Comparison of ENCODE assay signal across 8 cellular contexts in genomic region chr7:75916259-75916658, GRCh38. TPM values are rescaled to one million over a fixed set of nuclear protein-coding genes. Genes with fewer than 3 reads are reported as not detected.
DNase-seq lines count a peak whose midpoint lies in the region; ATAC-seq, FAIRE-seq and TF ChIP-seq lines count a peak whose summit lies in the region.

No MANE protein-coding gene starts in this region.

- CTCF ChIA-PET in activated CD4-positive, alpha-beta T cell treated with anti-CD3 and anti-CD28 coated beads, Interleukin-2, amount 10 ng/mL, durations not matched to agents 7 days and 5 days (lab: Charles Lee) = interaction anchor here (0.5 to 1.3 kb wide), 5 partner anchors 9 to 132 kb away, joined by 3 to 4 read pairs (median 3); no protein-coding TSS in a partner anchor
- CTCF ChIA-PET in HepG2 (lab: Yijun Ruan, JAX; ENCODE audit: low intra/inter-chr PET ratio, low total read pairs) = no interaction called here

- H3K9me3 ChIP-seq in HepG2 (ENCODE audit: low read length) (no peaks in the 10 kb centered on the region), thymus (ENCODE audit: control insufficient read depth) (no peaks in the 10 kb centered on the region)

- no peak for FAIRE-seq in HepG2 (lab: Jason Lieb, UNC)

- H3K4me3 ChIP-seq in HepG2 (replicated peaks in 1 of 3; ENCODE audit: insufficient read depth in 1 of 3, low read depth in 2 of 3, low read length in 3 of 3) (peak overlapping the region; percentile 91 to 97 (median 95)), thymus (ENCODE audit: low read length) (peak overlapping the region; percentile 86), lower leg skin (ENCODE audit: low read depth, poor library complexity, severe bottlenecking) (no peak overlapping the region)

- peaks cover 37% of the 10 kb centered on the region for H4K20me1 ChIP-seq in HepG2 (ENCODE audit: insufficient read depth, low read length)

- 4% methylated on average over 5 of the region's 5 CpGs for WGBS in HepG2 (ENCODE audit: low lambda C conversion rate)
- WGBS in thymus = 83% methylated on average over 5 of the region's 5 CpGs
- 50 to 54% methylated on average over 5 of the region's 5 CpGs for WGBS in lower leg skin, 2 donors

- intact Hi-C loops in HepG2 (cut with micrococcal nuclease; ENCODE audit: unreplicated experiment) (no loop called here), lower leg skin (cut with DNase I; ENCODE audit: low total_unique reads) (no loop called here)

- no peak overlapping the region for H3K27ac Mint-ChIP-seq in activated CD4-positive, alpha-beta T cell treated with anti-CD3 and anti-CD28 coated beads, Interleukin-2, amount 10 ng/mL, durations not matched to agents 7 days and 5 days
- no peak overlapping the region for H3K27ac Mint-ChIP-seq in activated naive CD8-positive, alpha-beta T cell

- TF ChIP-seq POLR2A in HepG2 (IDR thresholded peaks at IDR 0.05; ENCODE audit: insufficient read depth in 1 of 2, low read depth in 2 of 2, low read length in 2 of 2) (no peak; a peak in 1 of 4 replicates), lower leg skin (IDR thresholded peaks at IDR 0.05) (no peak)

- H3K9ac ChIP-seq in HepG2 (ENCODE audit: insufficient read depth, low read depth, low read length) = peak overlapping the region; percentile 99

- H2AFZ ChIP-seq in HepG2 (ENCODE audit: low read length) = no peak overlapping the region

- H3K9me3 Mint-ChIP-seq in activated CD4-positive, alpha-beta T cell treated with anti-CD3 and anti-CD28 coated beads, Interleukin-2, amount 10 ng/mL, durations not matched to agents 7 days and 5 days = no peaks in the 10 kb centered on the region
- H3K9me3 Mint-ChIP-seq in activated naive CD8-positive, alpha-beta T cell (ENCODE audit: low read depth) = no peaks in the 10 kb centered on the region

- H3K36me3 Mint-ChIP-seq in activated CD4-positive, alpha-beta T cell treated with anti-CD3 and anti-CD28 coated beads, Interleukin-2, amount 10 ng/mL, durations not matched to agents 7 days and 5 days (ENCODE audit: low read depth) = no peaks in the 10 kb centered on the region
- H3K36me3 Mint-ChIP-seq in activated naive CD8-positive, alpha-beta T cell = peaks cover 3% of the 10 kb centered on the region

- TF ChIP-seq RAD21 in HepG2 (CRISPR knock-in tag; IDR thresholded peaks at IDR 0.05) = no peak

- H3K4me2 ChIP-seq in HepG2 (ENCODE audit: low read depth, low read length) = peak overlapping the region; percentile 81

- no TSS peak for BruUV-seq in HepG2 (replicated peaks; lab: Mats Ljungman, UMichigan)

- no peaks in the 10 kb centered on the region for H3K27me3 Mint-ChIP-seq in activated CD4-positive, alpha-beta T cell treated with anti-CD3 and anti-CD28 coated beads, Interleukin-2, amount 10 ng/mL, durations not matched to agents 7 days and 5 days
- no peaks in the 10 kb centered on the region for H3K27me3 Mint-ChIP-seq in activated naive CD8-positive, alpha-beta T cell

- H3K36me3 ChIP-seq in HepG2 (replicated peaks in 1 of 2; ENCODE audit: control insufficient read depth in 1 of 2, insufficient read depth in 2 of 2, low read length in 2 of 2) (no peaks in the 10 kb centered on the region), thymus (ENCODE audit: control insufficient read depth, insufficient read depth) (peaks cover 3% of the 10 kb centered on the region)

- in situ Hi-C loops in HepG2 (cut with HindIII; ENCODE audit: extremely low pct_ligation_motif_present, low pct_unique_long_range_greater_than_20kb) = loop anchor here (5.0 kb wide), 2 partner anchors 39 to 41 kb away; partner anchors contain the start of gene RHBDD2

- POLR2A ChIA-PET in activated CD4-positive, alpha-beta T cell treated with anti-CD3 and anti-CD28 coated beads, Interleukin-2, amount 10 ng/mL, durations not matched to agents 7 days and 5 days (lab: Charles Lee) = no interaction called here
- POLR2A ChIA-PET in HepG2 (lab: Yijun Ruan, JAX) = interaction anchor here (0.5 to 4.4 kb wide), 21 partner anchors 9 to 104 kb away, joined by 3 to 78 read pairs (median 6); partner anchors contain the start of genes RHBDD2 and TMEM120A

- no peak for ATAC-seq in HepG2

- H3K79me2 ChIP-seq in HepG2 (ENCODE audit: insufficient read depth, low read length) = peaks cover 61% of the 10 kb centered on the region

- TF ChIP-seq EP300 in HepG2 (IDR thresholded peaks at IDR 0.05; ENCODE audit: low read depth in 2 of 2, low read length in 2 of 2) (no peak), HepG2 (CRISPR knock-in tag; IDR thresholded peaks at IDR 0.05; ENCODE audit: borderline replicate concordance) (no peak)

- H3K4me1 ChIP-seq in HepG2 (ENCODE audit: insufficient read depth, low read length) (peaks cover 68% of the 10 kb centered on the region), thymus (ENCODE audit: control insufficient read depth, insufficient read depth, low read length) (peaks cover 19% of the 10 kb centered on the region)

- DNase-seq in activated CD4-positive, alpha-beta T cell treated with anti-CD3 and anti-CD28 coated beads, Interleukin-2, amount 10 ng/mL, durations not matched to agents 7 days and 5 days = no peak
- no peak for DNase-seq in activated CD4-positive, alpha-beta T cell treated with anti-CD3 and anti-CD28 coated beads, Interleukin-2, amount 50 U/mL, for 1 hour
- DNase-seq in HepG2 (ENCODE audit: low spot score) = no peak
- DNase-seq in lower leg skin (ENCODE audit: low spot score in 2 of 2) = no peak
- DNase-seq in T-helper 9 cell = no peak
- no peak for DNase-seq in NCI-H345 (lab: John Stamatoyannopoulos, UW)

- peaks cover 32% of the 10 kb centered on the region for H3K4me1 Mint-ChIP-seq in activated CD4-positive, alpha-beta T cell treated with anti-CD3 and anti-CD28 coated beads, Interleukin-2, amount 10 ng/mL, durations not matched to agents 7 days and 5 days
- H3K4me1 Mint-ChIP-seq in activated naive CD8-positive, alpha-beta T cell (ENCODE audit: low read depth) = peaks cover 43% of the 10 kb centered on the region

- H3K27ac ChIP-seq in HepG2 (ENCODE audit: extremely low read length, insufficient read depth, low read length) (peak overlapping the region; percentile 92), thymus (ENCODE audit: low read depth) (no peak overlapping the region)

- no peaks in the 10 kb centered on the region; a peak in 1 of 5 replicates for H3K27me3 ChIP-seq in HepG2 (ENCODE audit: control insufficient read depth in 1 of 2, insufficient read depth in 2 of 2, low read length in 2 of 2)
- H3K27me3 ChIP-seq in thymus (ENCODE audit: control insufficient read depth, insufficient read depth) = no peaks in the 10 kb centered on the region

- TF ChIP-seq CTCF in HepG2 (CRISPR knock-in tag; IDR thresholded peaks at IDR 0.05) = no peak
- TF ChIP-seq CTCF in lower leg skin (IDR thresholded peaks at IDR 0.05) = no peak

- peak overlapping the region; percentile 79 for H3K4me3 Mint-ChIP-seq in activated CD4-positive, alpha-beta T cell treated with anti-CD3 and anti-CD28 coated beads, Interleukin-2, amount 10 ng/mL, durations not matched to agents 7 days and 5 days
- H3K4me3 Mint-ChIP-seq in activated naive CD8-positive, alpha-beta T cell = peak overlapping the region; percentile 92

RNA-seq across cellular contexts. Expression of gene POR, which starts 1.3 kb away (rescaled TPM):
- 10 to 100 TPM; 29.9 to 37.1 TPM for total RNA-seq in activated CD4-positive, alpha-beta T cell treated with anti-CD3 and anti-CD28 coated beads, Interleukin-2, amount 10 ng/mL, durations not matched to agents 7 days and 5 days
- total RNA-seq in HepG2 (2016; rRNA removed; fragmentation: Illumina TruSeq; extraction: Trizol) (115 and 266 TPM in 2 replicates), lower leg skin (100 to 1,000 TPM in 1 of 4 donors, 10 to 100 TPM in 3; 77.4 to 129 (median 97.0) TPM)
- total RNA-seq in HepG2 (2016; cell fraction: cytosol; rRNA removed; fragmentation: Illumina TruSeq; extraction: Trizol; ENCODE audit: low read depth) = 43.6 and 47.9 TPM in 2 replicates
- 95.7 and 270 TPM in 2 replicates for total RNA-seq in HepG2 (2016; cell fraction: insoluble cytoplasmic fraction; rRNA removed; fragmentation: Illumina TruSeq; extraction: Trizol)
- total RNA-seq in HepG2 (2016; cell fraction: membrane; rRNA removed; fragmentation: Illumina TruSeq; extraction: Trizol) = 55.5 and 56.9 TPM in 2 replicates
- total RNA-seq in HepG2 (2016; cell fraction: nucleus; rRNA removed; fragmentation: Illumina TruSeq; extraction: Trizol) = 260 and 301 TPM in 2 replicates
- polyA plus RNA-seq in HepG2 (2011; rRNA removed) (145 and 208 TPM in 2 replicates), thymus (114 TPM)
- 143 and 190 TPM in 2 replicates for polyA plus RNA-seq in HepG2 (2011; cell fraction: cytosol; rRNA removed)
- 1,024 and 1,039 TPM in 2 replicates for polyA plus RNA-seq in HepG2 (2011; cell fraction: nucleus; rRNA removed)
- polyA plus RNA-seq in HepG2 (2012) = 325 and 360 TPM in 2 replicates
- polyA plus RNA-seq in HepG2 (2016; cell fraction: cytosol; fragmentation: Illumina TruSeq; extraction: Trizol; ENCODE audit: low read depth) = 22.8 and 25.4 TPM in 2 replicates
- polyA plus RNA-seq in HepG2 (2016; cell fraction: insoluble cytoplasmic fraction; fragmentation: Illumina TruSeq; extraction: Trizol; ENCODE audit: low read depth) = 63.7 and 80.6 TPM in 2 replicates
- 25.4 and 30.4 TPM in 2 replicates for polyA plus RNA-seq in HepG2 (2016; cell fraction: membrane; fragmentation: Illumina TruSeq; extraction: Trizol; ENCODE audit: low read depth)
- polyA plus RNA-seq in HepG2 (2016; cell fraction: nucleus; fragmentation: Illumina TruSeq; extraction: Trizol; ENCODE audit: insufficient read depth, low read depth) = 367 and 407 TPM in 2 replicates
- 85.0 and 445 TPM in 2 replicates for polyA minus RNA-seq in HepG2 (2011; rRNA and poly(A)+ RNA removed; ENCODE audit: low replicate concordance)
- 256 and 348 TPM in 2 replicates for polyA minus RNA-seq in HepG2 (2011; cell fraction: cytosol; rRNA and poly(A)+ RNA removed)
- 174 and 240 TPM in 2 replicates for polyA minus RNA-seq in HepG2 (2011; cell fraction: nucleus; rRNA and poly(A)+ RNA removed)

RNA-seq across cellular contexts. Expression of gene RHBDD2, which starts 37.4 kb away (rescaled TPM):
- 10 to 100 TPM; 21.1 to 21.8 TPM for total RNA-seq in activated CD4-positive, alpha-beta T cell treated with anti-CD3 and anti-CD28 coated beads, Interleukin-2, amount 10 ng/mL, durations not matched to agents 7 days and 5 days
- total RNA-seq in HepG2 (2016; rRNA removed; fragmentation: Illumina TruSeq; extraction: Trizol) (14.9 and 23.1 TPM in 2 replicates), lower leg skin (10 to 100 TPM; 34.7 to 50.0 (median 41.4) TPM)
- total RNA-seq in HepG2 (2016; cell fraction: cytosol; rRNA removed; fragmentation: Illumina TruSeq; extraction: Trizol; ENCODE audit: low read depth) = 18.8 and 23.7 TPM in 2 replicates
- total RNA-seq in HepG2 (2016; cell fraction: insoluble cytoplasmic fraction; rRNA removed; fragmentation: Illumina TruSeq; extraction: Trizol) = 9.2 and 24.2 TPM in 2 replicates
- total RNA-seq in HepG2 (2016; cell fraction: membrane; rRNA removed; fragmentation: Illumina TruSeq; extraction: Trizol) = 29.8 and 37.0 TPM in 2 replicates
- total RNA-seq in HepG2 (2016; cell fraction: nucleus; rRNA removed; fragmentation: Illumina TruSeq; extraction: Trizol) = 16.7 and 24.5 TPM in 2 replicates
- polyA plus RNA-seq in HepG2 (2011; rRNA removed) (26.4 and 41.1 TPM in 2 replicates), thymus (90.7 TPM)
- 34.8 and 35.2 TPM in 2 replicates for polyA plus RNA-seq in HepG2 (2011; cell fraction: cytosol; rRNA removed)
- polyA plus RNA-seq in HepG2 (2011; cell fraction: nucleus; rRNA removed) = 33.3 and 35.1 TPM in 2 replicates
- 22.8 and 42.0 TPM in 2 replicates for polyA plus RNA-seq in HepG2 (2012)
- 39.1 and 46.7 TPM in 2 replicates for polyA plus RNA-seq in HepG2 (2016; cell fraction: cytosol; fragmentation: Illumina TruSeq; extraction: Trizol; ENCODE audit: low read depth)
- 17.9 and 21.5 TPM in 2 replicates for polyA plus RNA-seq in HepG2 (2016; cell fraction: insoluble cytoplasmic fraction; fragmentation: Illumina TruSeq; extraction: Trizol; ENCODE audit: low read depth)
- polyA plus RNA-seq in HepG2 (2016; cell fraction: membrane; fragmentation: Illumina TruSeq; extraction: Trizol; ENCODE audit: low read depth) = 52.8 and 61.8 TPM in 2 replicates
- 57.7 and 58.2 TPM in 2 replicates for polyA plus RNA-seq in HepG2 (2016; cell fraction: nucleus; fragmentation: Illumina TruSeq; extraction: Trizol; ENCODE audit: insufficient read depth, low read depth)
- 49.6 and 101 TPM in 2 replicates for polyA minus RNA-seq in HepG2 (2011; rRNA and poly(A)+ RNA removed; ENCODE audit: low replicate concordance)
- 17.8 and 22.2 TPM in 2 replicates for polyA minus RNA-seq in HepG2 (2011; cell fraction: cytosol; rRNA and poly(A)+ RNA removed)
- polyA minus RNA-seq in HepG2 (2011; cell fraction: nucleus; rRNA and poly(A)+ RNA removed) = 12.7 and 13.4 TPM in 2 replicates
